In the genomic region with DNA sequence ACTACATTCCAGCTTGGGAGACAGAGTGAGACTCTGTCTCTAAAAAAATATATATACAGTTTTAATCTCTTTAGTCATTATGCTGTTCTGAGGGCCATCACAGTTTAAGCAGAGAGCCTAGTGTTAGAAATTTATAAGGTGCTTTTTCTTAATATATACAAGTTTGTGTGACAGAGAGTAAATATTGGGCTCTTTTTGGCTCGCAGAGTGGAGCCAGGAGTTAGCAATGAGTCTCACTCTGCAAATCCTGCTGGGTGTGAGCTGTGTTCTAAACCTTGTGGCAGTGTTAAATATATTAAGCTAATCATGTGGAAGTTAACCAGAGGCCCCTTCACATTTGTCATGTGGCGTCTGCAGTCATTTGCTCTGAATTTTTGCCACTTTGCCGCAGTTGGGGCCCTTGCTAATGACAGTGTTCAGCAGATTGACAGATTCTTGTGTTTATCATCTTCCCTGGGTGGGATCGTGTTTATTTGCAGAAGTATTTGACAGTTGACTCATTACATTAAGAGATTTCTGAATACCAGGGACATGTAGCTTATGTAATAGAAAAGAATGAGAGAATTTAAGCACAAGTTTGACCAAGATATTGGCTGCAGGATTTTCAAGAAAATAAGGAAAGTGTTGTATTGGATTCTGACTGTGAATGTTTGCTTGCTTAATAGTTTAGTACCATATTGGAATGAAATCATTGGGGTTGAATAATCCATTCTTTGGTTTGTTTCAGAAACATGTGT, we compare ENCODE assay signal across 1 cellular context.
TF ChIP-seq lines count a peak whose summit lies in the region.

No MANE protein-coding gene starts in this region.

TF ChIP-seq in IMR-90, 13 proteins besides CTCF, POLR2A, EP300 and RAD21:
- TF ChIP-seq RCOR1 (IDR thresholded peaks at IDR 0.05; ENCODE audit: insufficient replicate concordance, low read length) (no peak), ELK1 (IDR thresholded peaks at IDR 0.05; ENCODE audit: borderline replicate concordance, low read depth, low read length) (no peak), SMC3 (IDR thresholded peaks at IDR 0.05; ENCODE audit: low read depth, low read length) (no peak), NFE2L2 (IDR thresholded peaks at IDR 0.05; ENCODE audit: low read depth, low read length) (no peak), CHD1 (IDR thresholded peaks at IDR 0.05; ENCODE audit: low read depth, low read length) (no peak)
